26 cellular contexts compared by ENCODE assay signal in the genomic region with DNA sequence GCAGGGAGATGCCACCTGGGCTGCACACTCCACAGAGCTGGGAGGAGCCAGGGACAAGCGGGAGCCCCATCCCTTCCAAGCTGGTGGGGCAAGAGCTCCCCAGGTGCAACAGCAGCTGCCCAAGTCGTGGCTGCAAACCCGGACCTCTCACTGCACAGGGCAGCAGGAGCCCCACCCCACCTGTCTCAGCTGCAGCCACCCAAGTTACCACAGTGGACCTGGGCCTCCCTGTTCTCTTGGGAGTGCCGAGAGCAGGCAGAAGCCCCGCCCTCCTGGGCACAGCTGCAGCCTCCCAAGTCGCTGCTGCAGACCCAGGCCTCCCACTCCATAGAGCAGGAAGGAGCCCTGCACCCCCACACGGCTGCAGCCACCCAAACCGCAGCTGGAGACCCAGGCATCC.
"Had no signal": no experiment of that assay in that cellular context is flagged by ENCODE, and none has a peak within 500 bp of the region (broad histone marks: within the 10 kb centered on the region; RNA-seq: fewer than 3 reads in every experiment).

No MANE protein-coding gene starts in this region.

- H3K4me3 ChIP-seq: heart right ventricle, lung, pancreas, prostate gland, sigmoid colon, tibial nerve had no signal

- ATAC-seq: esophagus mucosa, heart right ventricle, left lobe of liver, pancreas had no signal

- H3K4me1 Mint-ChIP-seq: activated CD4-positive, alpha-beta T cell treated with anti-CD3 and anti-CD28 coated beads, Interleukin-2, amount 10 ng/mL, durations not matched to agents 24 days and 14 days; activated naive CD4-positive, alpha-beta T cell treated with anti-CD3 and anti-CD28 coated beads, Interleukin-2, amount 10 ng/mL, durations not matched to agents 7 days and 5 days; activated naive CD8-positive, alpha-beta T cell treated with anti-CD3 and anti-CD28 coated beads, Interleukin-2, amount 10 ng/mL, durations not matched to agents 7 days and 5 days; stimulated activated naive B cell treated with anti-CD40 and anti-IgM and Interleukin-4, amounts not matched to agents 10 μg/mL and 1 μg/mL and 100 μg/mL, for 72 hours had no signal

- H3K36me3 ChIP-seq: brain microvascular endothelial cell, heart right ventricle, pancreas, prostate gland, sigmoid colon, tibial nerve had no signal

- H3K27me3 ChIP-seq: brain microvascular endothelial cell, heart right ventricle, pancreas, sigmoid colon, tibial nerve had no signal

- H3K36me3 Mint-ChIP-seq: activated CD4-positive, alpha-beta memory T cell treated with anti-CD3 and anti-CD28 coated beads for 36 hours; activated naive CD4-positive, alpha-beta T cell treated with anti-CD3 and anti-CD28 coated beads, Interleukin-2, amount 10 ng/mL, durations not matched to agents 7 days and 5 days; activated naive CD8-positive, alpha-beta T cell treated with anti-CD3 and anti-CD28 coated beads, Interleukin-2, amount 10 ng/mL, durations not matched to agents 7 days and 5 days; stimulated activated naive B cell treated with anti-CD40 and anti-IgM and Interleukin-4, amounts not matched to agents 10 μg/mL and 1 μg/mL and 100 μg/mL, for 72 hours had no signal

- H3K27me3 Mint-ChIP-seq: activated CD4-positive, alpha-beta T cell treated with anti-CD3 and anti-CD28 coated beads, Interleukin-2, amount 10 ng/mL, durations not matched to agents 24 days and 14 days; activated naive CD4-positive, alpha-beta T cell treated with anti-CD3 and anti-CD28 coated beads, Interleukin-2, amount 10 ng/mL, durations not matched to agents 7 days and 5 days; activated naive CD8-positive, alpha-beta T cell treated with anti-CD3 and anti-CD28 coated beads, Interleukin-2, amount 10 ng/mL, durations not matched to agents 7 days and 5 days; stimulated activated naive B cell treated with anti-CD40 and anti-IgM and Interleukin-4, amounts not matched to agents 10 μg/mL and 1 μg/mL and 100 μg/mL, for 72 hours had no signal

- DNase-seq: activated CD4-positive, alpha-beta memory T cell treated with anti-CD3 and anti-CD28 coated beads for 36 hours; activated CD4-positive, alpha-beta T cell treated with anti-CD3 and anti-CD28 coated beads, Interleukin-2, amount 10 ng/mL, durations not matched to agents 24 days and 14 days; activated CD4-positive, CD25-positive, alpha-beta regulatory T cell treated with anti-CD3 and anti-CD28 coated beads, Interleukin-2, amount 50 U/mL, for 72 hours; activated CD8-positive, alpha-beta memory T cell treated with anti-CD3 and anti-CD28 coated beads, Interleukin-2, amount 50 U/mL, for 4 hours; activated gamma-delta T cell; activated naive CD4-positive, alpha-beta T cell treated with anti-CD3 and anti-CD28 coated beads, Interleukin-2, amount 10 ng/mL, durations not matched to agents 7 days and 5 days; activated naive CD8-positive, alpha-beta T cell treated with anti-CD3 and anti-CD28 coated beads, Interleukin-2, amount 10 ng/mL, durations not matched to agents 7 days and 5 days; activated T-cell treated with anti-CD3 and anti-CD28 coated beads, Interleukin-2, amount 50 U/mL, for 24 hours; brain microvascular endothelial cell; foreskin fibroblast; heart right ventricle; kidney glomerular epithelial cell; nucleus accumbens; retina; sigmoid colon; small intestine; stimulated activated CD4-positive, alpha-beta T cell treated with anti-CD3 and anti-CD28 coated beads, Interleukin-4, amount 100 ng/mL, for 24 hours; stimulated activated naive B cell treated with anti-CD40 and anti-IgM and Interleukin-4, amounts not matched to agents 10 μg/mL and 1 μg/mL and 100 μg/mL, for 72 hours; T-helper 9 cell had no signal

- H3K9me3 ChIP-seq: pancreas, prostate gland, sigmoid colon, tibial nerve had no signal

- H3K4me3 Mint-ChIP-seq: activated CD4-positive, alpha-beta memory T cell treated with anti-CD3 and anti-CD28 coated beads for 36 hours; activated CD4-positive, alpha-beta T cell treated with anti-CD3 and anti-CD28 coated beads, Interleukin-2, amount 10 ng/mL, durations not matched to agents 24 days and 14 days; activated naive CD4-positive, alpha-beta T cell treated with anti-CD3 and anti-CD28 coated beads, Interleukin-2, amount 10 ng/mL, durations not matched to agents 7 days and 5 days; activated naive CD8-positive, alpha-beta T cell treated with anti-CD3 and anti-CD28 coated beads, Interleukin-2, amount 10 ng/mL, durations not matched to agents 7 days and 5 days; activated T-cell treated with anti-CD3 and anti-CD28 coated beads, Interleukin-2, amount 50 U/mL, for 24 hours; stimulated activated naive B cell treated with anti-CD40 and anti-IgM and Interleukin-4, amounts not matched to agents 10 μg/mL and 1 μg/mL and 100 μg/mL, for 72 hours; T-helper 1 cell treated with Interleukin-12 subunit alpha and Interleukin-12 subunit beta and Interleukin-4 antibody, amounts not matched to agents 30 μg/mL and 1 μg/mL, for 36 hours had no signal

- H3K4me1 ChIP-seq: heart right ventricle, pancreas, prostate gland, sigmoid colon, tibial nerve had no signal

- H3K27ac ChIP-seq: brain microvascular endothelial cell, heart right ventricle, pancreas, prostate gland, sigmoid colon, tibial nerve had no signal

- H3K27ac Mint-ChIP-seq: activated CD4-positive, alpha-beta memory T cell treated with anti-CD3 and anti-CD28 coated beads for 36 hours; activated CD4-positive, alpha-beta T cell treated with anti-CD3 and anti-CD28 coated beads, Interleukin-2, amount 10 ng/mL, durations not matched to agents 24 days and 14 days; activated naive CD4-positive, alpha-beta T cell treated with anti-CD3 and anti-CD28 coated beads, Interleukin-2, amount 10 ng/mL, durations not matched to agents 7 days and 5 days; activated naive CD8-positive, alpha-beta T cell treated with anti-CD3 and anti-CD28 coated beads, Interleukin-2, amount 10 ng/mL, durations not matched to agents 7 days and 5 days; activated T-cell treated with anti-CD3 and anti-CD28 coated beads, Interleukin-2, amount 50 U/mL, for 24 hours; stimulated activated naive B cell treated with anti-CD40 and anti-IgM and Interleukin-4, amounts not matched to agents 10 μg/mL and 1 μg/mL and 100 μg/mL, for 72 hours; T-helper 1 cell treated with Interleukin-12 subunit alpha and Interleukin-12 subunit beta and Interleukin-4 antibody, amounts not matched to agents 30 μg/mL and 1 μg/mL, for 36 hours had no signal

- H3K9me3 Mint-ChIP-seq: activated CD4-positive, alpha-beta memory T cell treated with anti-CD3 and anti-CD28 coated beads for 36 hours; activated CD4-positive, alpha-beta T cell treated with anti-CD3 and anti-CD28 coated beads, Interleukin-2, amount 10 ng/mL, durations not matched to agents 24 days and 14 days; activated naive CD4-positive, alpha-beta T cell treated with anti-CD3 and anti-CD28 coated beads, Interleukin-2, amount 10 ng/mL, durations not matched to agents 7 days and 5 days; activated naive CD8-positive, alpha-beta T cell treated with anti-CD3 and anti-CD28 coated beads, Interleukin-2, amount 10 ng/mL, durations not matched to agents 7 days and 5 days; activated T-cell treated with anti-CD3 and anti-CD28 coated beads, Interleukin-2, amount 50 U/mL, for 24 hours; stimulated activated naive B cell treated with anti-CD40 and anti-IgM and Interleukin-4, amounts not matched to agents 10 μg/mL and 1 μg/mL and 100 μg/mL, for 72 hours; T-helper 1 cell treated with Interleukin-12 subunit alpha and Interleukin-12 subunit beta and Interleukin-4 antibody, amounts not matched to agents 30 μg/mL and 1 μg/mL, for 36 hours had no signal
